Comparison of ENCODE assay signal across 18 cellular contexts in the genomic region with DNA sequence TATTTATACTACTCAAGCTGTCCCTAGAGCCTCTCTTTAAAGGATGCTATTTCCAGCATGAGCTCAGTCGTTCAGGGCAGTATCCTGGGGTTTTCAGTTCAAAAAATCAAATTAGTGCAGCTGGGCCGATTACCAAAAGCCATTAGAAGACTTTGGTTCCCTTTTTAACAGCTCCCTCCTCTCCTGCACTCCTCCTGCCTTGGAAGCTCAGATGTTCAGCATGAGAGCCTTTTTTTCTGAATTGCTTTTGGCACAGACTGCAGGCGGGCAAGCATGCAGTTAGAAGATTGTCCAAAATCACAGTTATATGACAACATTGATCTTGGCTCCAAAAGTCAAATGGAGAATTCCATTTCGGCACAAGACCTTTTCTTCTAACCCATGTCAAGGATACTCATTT.
DNase-seq lines count a peak whose midpoint lies in the region; TF ChIP-seq lines count a peak whose summit lies in the region.
"Had no signal": no experiment of that assay in that cellular context is flagged by ENCODE, and none has a peak within 500 bp of the region (broad histone marks: within the 10 kb centered on the region; RNA-seq: fewer than 3 reads in every experiment).

No MANE protein-coding gene starts in this region.

- H3K27ac ChIP-seq in thyroid gland, result peak overlapping the region in 1 of 3 donors; percentile 13
- H3K27ac ChIP-seq: 22Rv1, PC-9, SJSA1 had no signal

- H3K36me3 ChIP-seq in thyroid gland, result no peaks in the 10 kb centered on the region
- H3K36me3 ChIP-seq: BE2C, MG63, SJSA1 had no signal

- no peaks in the 10 kb centered on the region for H3K9me3 ChIP-seq in thyroid gland
- H3K9me3 ChIP-seq: BE2C, MG63, SJSA1 had no signal

- peaks cover 3 to 14% of the 10 kb centered on the region in 2 donors for H3K4me1 ChIP-seq in thyroid gland
- H3K4me1 ChIP-seq: BE2C, SJSA1 had no signal

- no peak overlapping the region for H3K4me3 ChIP-seq in thyroid gland (replicated peaks in 1 of 3)
- H3K4me3 ChIP-seq: MG63, PC-9, SJSA1 had no signal

- intact Hi-C loops in thyroid gland (cut with DNase I), result loop anchor here (10.0 kb wide), 1 partner anchor 188 kb away; no protein-coding TSS in a partner anchor

- 20 to 26% methylated on average over 4 of the region's 4 CpGs for WGBS in thyroid gland, 2 donors

- DNase-seq in DMS 273 (lab: John Stamatoyannopoulos, UW; ENCODE audit: unreplicated experiment) (peak; percentile 1), DMS 273 treated with DMSO at 0.1 percent for 48 hours (lab: John Stamatoyannopoulos, UW) (no peak), NCI-H2227 (lab: John Stamatoyannopoulos, UW; ENCODE audit: unreplicated experiment) (peak; percentile 61), cerebellar cortex (ENCODE audit: low spot score) (peak; percentile 75), thyroid gland (peak; percentile 74 to 76), inferior parietal cortex (ENCODE audit: extremely low spot score) (no peak), epidermal melanocyte (ENCODE audit: insufficient read length, low spot score) (no peak)
- no peak for DNase-seq in stimulated activated CD4-positive, alpha-beta T cell treated with anti-CD3 and anti-CD28 coated beads, Interleukin-15, amount 100 ng/mL, for 24 hours
- DNase-seq: BE2C; CD4-positive, alpha-beta T cell; HFFc6; MG63; NCI-H187; NCI-H345; NCI-H69; PC-9 had no signal

- no peak for TF ChIP-seq POLR2A in thyroid gland (IDR thresholded peaks at IDR 0.05)

- TF ChIP-seq CTCF in thyroid gland (IDR thresholded peaks at IDR 0.05), result no peak

- H3K27me3 ChIP-seq in thyroid gland, result no peaks in the 10 kb centered on the region
- H3K27me3 ChIP-seq: BE2C, MG63, SJSA1 had no signal

Comparison
In these comparisons a context has a peak if more than half of its experiments do, and no peak if none do; other contexts are left out.
1. DNase-seq: peak in DMS 273 (single experiment), NCI-H2227 (single experiment), cerebellar cortex (single experiment) and thyroid gland (2 of 2); none in DMS 273 treated with DMSO at 0.1 percent for 48 hours (single experiment), stimulated activated CD4-positive, alpha-beta T cell treated with anti-CD3 and anti-CD28 coated beads, Interleukin-15, amount 100 ng/mL, for 24 hours (single experiment), inferior parietal cortex (single experiment) and epidermal melanocyte (single experiment).